In genomic region chr10:43225787-43226153, GRCh38 we compare ENCODE assay signal across 9 cellular contexts. TPM values are rescaled to one million over a fixed set of nuclear protein-coding genes. Genes with fewer than 3 reads are reported as not detected.
DNase-seq lines count a peak whose midpoint lies in the region; ATAC-seq and TF ChIP-seq lines count a peak whose summit lies in the region.
"Had no signal": no experiment of that assay in that cellular context is flagged by ENCODE, and none has a peak within 500 bp of the region (broad histone marks: within the 10 kb centered on the region; RNA-seq: fewer than 3 reads in every experiment).

No MANE protein-coding gene starts in this region.

- peak; percentile 67 for DNase-seq in activated CD8-positive, alpha-beta memory T cell treated with anti-CD3 and anti-CD28 coated beads, Interleukin-2, amount 50 U/mL, for 48 hours
- DNase-seq in cardiac septum (ENCODE audit: low spot score) = peak; percentile 41
- peak; percentile 43 for DNase-seq in stimulated activated CD4-positive, alpha-beta T cell treated with anti-CD3 and anti-CD28 coated beads, Interleukin-2, amount 100 ng/mL, for 4 hours (ENCODE audit: low read depth)
- DNase-seq in NOMO-1 treated with dmso at 0.1 percent for 144 hours (lab: John Stamatoyannopoulos, UW; ENCODE audit: unreplicated experiment) = no peak
- no peak for DNase-seq in testis
- DNase-seq in NCI-H1092 treated with DMSO at 0.1 percent for 48 hours (lab: John Stamatoyannopoulos, UW) = no peak
- DNase-seq: NCI-H446 had no signal

- ATAC-seq in GM19463 (IDR thresholded peaks at IDR 0.05; ENCODE audit: unreplicated experiment) (peak; percentile 36), HG02623 (IDR thresholded peaks at IDR 0.05; ENCODE audit: unreplicated experiment) (no peak)

- no peaks in the 10 kb centered on the region for H3K36me3 ChIP-seq in testis (ENCODE audit: low read depth, missing control alignments)

- no peak overlapping the region for H3K4me3 ChIP-seq in testis

- TF ChIP-seq POLR2A in testis (IDR thresholded peaks at IDR 0.05) = no peak

- intact Hi-C loops in cardiac septum (cut with DNase I) = no loop called here
- intact Hi-C loops in testis (cut with DNase I; ENCODE audit: low total_unique reads) = no loop called here

- H3K27me3 ChIP-seq in testis = no peaks in the 10 kb centered on the region

- H3K9me3 ChIP-seq in testis = no peaks in the 10 kb centered on the region

- H3K4me1 ChIP-seq in testis = no peaks in the 10 kb centered on the region

- H3K27ac ChIP-seq in testis = no peak overlapping the region

- WGBS in testis, 2 donors = 68 to 81% methylated on average over 9 to 11 of the region's 11 CpGs

- no peak for TF ChIP-seq CTCF in testis (IDR thresholded peaks at IDR 0.05)

RNA-seq across cellular contexts. Expression of gene RASGEF1A, which starts 41.1 kb away (rescaled TPM):
- total RNA-seq in cardiac septum (1.0 TPM), testis (10 to 100 TPM; 10.9 to 11.7 TPM)
- polyA plus RNA-seq in testis (ENCODE audit: insufficient read depth, low read depth, low replicate concordance) = 7.8 TPM

Comparison
In these comparisons a context has a peak if more than half of its experiments do, and no peak if none do; other contexts are left out.
1. DNase-seq: peak in activated CD8-positive, alpha-beta memory T cell treated with anti-CD3 and anti-CD28 coated beads, Interleukin-2, amount 50 U/mL, for 48 hours (single experiment), cardiac septum (single experiment) and stimulated activated CD4-positive, alpha-beta T cell treated with anti-CD3 and anti-CD28 coated beads, Interleukin-2, amount 100 ng/mL, for 4 hours (single experiment); none in NOMO-1 treated with dmso at 0.1 percent for 144 hours (single experiment), testis (single experiment) and NCI-H1092 treated with DMSO at 0.1 percent for 48 hours (single experiment).